In the genomic region with DNA sequence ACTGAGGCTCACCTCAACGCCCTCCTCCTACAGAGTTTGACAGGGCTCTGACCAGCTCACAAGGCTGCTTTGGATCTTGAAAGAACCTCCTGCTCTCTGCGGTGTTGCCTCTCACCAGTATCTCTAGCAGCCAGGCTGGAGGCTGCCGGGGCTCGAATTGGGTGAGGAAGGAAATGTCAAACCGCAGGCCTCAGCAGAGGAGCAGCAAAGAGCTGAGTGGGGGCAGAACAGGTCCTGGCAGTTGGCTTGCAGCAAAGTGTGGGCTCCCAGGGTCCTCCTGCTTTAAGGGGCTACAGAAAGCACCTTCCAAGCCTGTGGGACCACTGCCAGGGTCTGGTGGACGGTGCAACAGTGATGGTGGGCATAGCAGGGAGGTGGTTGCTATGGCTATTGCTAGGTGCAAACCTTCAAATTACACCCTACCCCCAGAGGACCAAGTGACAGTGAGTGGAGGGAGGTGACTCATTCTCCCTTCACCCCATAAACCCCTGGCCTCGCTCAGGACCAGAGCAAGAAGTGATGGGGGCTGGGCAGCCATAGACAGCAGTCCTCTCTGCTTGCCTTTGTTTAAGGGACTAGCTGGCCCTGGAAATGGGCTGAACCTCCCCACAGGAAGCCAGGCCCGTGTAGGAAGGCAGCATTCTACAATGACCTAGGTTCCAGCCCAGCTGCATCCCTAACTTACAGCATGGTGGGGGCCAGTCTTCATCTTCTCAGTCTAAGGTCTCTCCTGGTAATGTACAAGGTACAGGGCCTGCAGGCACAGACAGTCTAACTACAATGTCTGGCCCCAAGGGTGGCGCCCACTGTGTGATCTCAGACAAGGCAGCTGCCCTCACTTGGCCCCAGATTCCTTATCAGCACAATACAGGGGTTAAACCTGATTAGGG, we compare ENCODE assay signal across 9 cellular contexts. TPM values are rescaled to one million over a fixed set of nuclear protein-coding genes. Genes with fewer than 3 reads are reported as not detected.
A peak's percentile ranks its signal among the peaks of the same experiment; 100 is the strongest.
DNase-seq lines count a peak whose midpoint lies in the region; ATAC-seq and TF ChIP-seq lines count a peak whose summit lies in the region.
"Had no signal": no experiment of that assay in that cellular context is flagged by ENCODE, and none has a peak within 500 bp of the region (broad histone marks: within the 10 kb centered on the region; RNA-seq: fewer than 3 reads in every experiment).

No MANE protein-coding gene starts in this region.

- H3K4me1 ChIP-seq in BLaER1 treated with 17β-estradiol and CSF1 and Interleukin-3, amounts not matched to agents 10 nM and 100 nM, result peaks cover 77 to 97% (median 92%) of the 10 kb centered on the region in 10 experiments
- H3K4me1 ChIP-seq in esophagus squamous epithelium, result peaks cover 10 to 47% (median 12%) of the 10 kb centered on the region in 3 donors

- TF ChIP-seq CTCF in HL-60 (IDR thresholded peaks at IDR 0.05; ENCODE audit: insufficient read depth, low read length) (no peak), esophagus squamous epithelium (IDR thresholded peaks at IDR 0.05) (no peak)

- DNase-seq in HL-60 (ENCODE audit: low read depth in 1 of 2, low spot score in 1 of 2) (peak in 1 of 2 experiments; percentile 98), esophagus squamous epithelium (lab: John Stamatoyannopoulos, UW) (peak; percentile 38), SW480 (ENCODE audit: low spot score) (no peak), DMS53 (lab: John Stamatoyannopoulos, UW) (no peak)
- peak; percentile 81 for DNase-seq in activated CD4-positive, alpha-beta T cell treated with anti-CD3 and anti-CD28 coated beads, Interleukin-2, amount 50 U/mL, for 1 hour
- peak; percentile 52 to 74 (median 62) for DNase-seq in stimulated activated CD4-positive, alpha-beta T cell treated with anti-CD3 and anti-CD28 coated beads, TNF-alpha, amount 100 ng/mL, for 4 hours (ENCODE audit: low read depth in 3 of 3)

- 43 to 57% methylated on average over 4 to 7 of the region's 9 CpGs for WGBS in esophagus squamous epithelium, 2 donors

- peak; percentile 88 for ATAC-seq in GM21367 (IDR thresholded peaks at IDR 0.05; ENCODE audit: unreplicated experiment)

- H3K9ac ChIP-seq in BLaER1 treated with 17β-estradiol and CSF1 and Interleukin-3, amounts not matched to agents 10 nM and 100 nM, result peak overlapping the region; percentile 3 to 83 (median 72); a peak in 21 of 22 replicates

- intact Hi-C loops in esophagus squamous epithelium (cut with DNase I), result no loop called here

- no peaks in the 10 kb centered on the region for H3K27me3 ChIP-seq in BLaER1 treated with 17β-estradiol and CSF1 and Interleukin-3, amounts not matched to agents 10 nM and 100 nM
- H3K27me3 ChIP-seq in HL-60 (ENCODE audit: insufficient read depth, poor library complexity, severe bottlenecking) (no peaks in the 10 kb centered on the region), esophagus squamous epithelium (no peaks in the 10 kb centered on the region)

- peak overlapping the region; percentile 36 to 93 (median 85); a peak in 21 of 22 replicates for H3K27ac ChIP-seq in BLaER1 treated with 17β-estradiol and CSF1 and Interleukin-3, amounts not matched to agents 10 nM and 100 nM
- H3K27ac ChIP-seq in HL-60 (replicated peaks) (peak overlapping the region; percentile 85), esophagus squamous epithelium (peak overlapping the region in 2 of 4 donors; percentile 57 to 68)

- no peaks in the 10 kb centered on the region; a peak in 1 of 22 replicates for H3K9me3 ChIP-seq in BLaER1 treated with 17β-estradiol and CSF1 and Interleukin-3, amounts not matched to agents 10 nM and 100 nM (replicated peaks in 1 of 11)
- peaks cover 0 to 4% (median 0%) of the 10 kb centered on the region in 3 donors for H3K9me3 ChIP-seq in esophagus squamous epithelium

- peak overlapping the region; percentile 8 to 63 (median 40); a peak in 17 of 20 replicates for H3K4me3 ChIP-seq in BLaER1 treated with 17β-estradiol and CSF1 and Interleukin-3, amounts not matched to agents 10 nM and 100 nM
- no peak overlapping the region for H3K4me3 ChIP-seq in HL-60 (replicated peaks; ENCODE audit: insufficient read depth, low read length)
- H3K4me3 ChIP-seq in esophagus squamous epithelium, result no peak overlapping the region

- peak overlapping the region; percentile 73 to 97 (median 93) for H3K4me2 ChIP-seq in BLaER1 treated with 17β-estradiol and CSF1 and Interleukin-3, amounts not matched to agents 10 nM and 100 nM

- peaks cover 4 to 95% (median 77%) of the 10 kb centered on the region in 11 experiments; a peak in 21 of 22 replicates for H4K20me1 ChIP-seq in BLaER1 treated with 17β-estradiol and CSF1 and Interleukin-3, amounts not matched to agents 10 nM and 100 nM

- peaks cover 57 to 87% (median 71%) of the 10 kb centered on the region in 11 experiments for H3K36me3 ChIP-seq in BLaER1 treated with 17β-estradiol and CSF1 and Interleukin-3, amounts not matched to agents 10 nM and 100 nM
- no peaks in the 10 kb centered on the region for H3K36me3 ChIP-seq in esophagus squamous epithelium

- TF ChIP-seq POLR2A in esophagus squamous epithelium (IDR thresholded peaks at IDR 0.05), result no peak

RNA-seq across cellular contexts. Expression of gene LCP2, which starts 18.7 kb away (rescaled TPM):
- 10 to 100 TPM in 3 of 4 donors, 1 to 10 TPM in 1; 3.9 to 17.9 (median 12.6) TPM for total RNA-seq in esophagus squamous epithelium
- total RNA-seq: pulmonary artery endothelial cell had no signal

RNA-seq across cellular contexts. Expression of gene C5orf58, which starts 46.1 kb away (rescaled TPM):
- total RNA-seq in esophagus squamous epithelium, result not detected
- total RNA-seq: pulmonary artery endothelial cell had no signal

Comparison
In these comparisons a context has a peak if more than half of its experiments do, and no peak if none do; other contexts are left out.
1. H3K4me3 ChIP-seq: peak in BLaER1 treated with 17β-estradiol and CSF1 and Interleukin-3, amounts not matched to agents 10 nM and 100 nM (10 of 10); none in HL-60 (single experiment) and esophagus squamous epithelium (0 of 4).
2. DNase-seq: peak in activated CD4-positive, alpha-beta T cell treated with anti-CD3 and anti-CD28 coated beads, Interleukin-2, amount 50 U/mL, for 1 hour (single experiment), esophagus squamous epithelium (single experiment) and stimulated activated CD4-positive, alpha-beta T cell treated with anti-CD3 and anti-CD28 coated beads, TNF-alpha, amount 100 ng/mL, for 4 hours (3 of 3); none in SW480 (single experiment) and DMS53 (single experiment).